ENCODE assay signal across 1 cellular context in the genomic region with DNA sequence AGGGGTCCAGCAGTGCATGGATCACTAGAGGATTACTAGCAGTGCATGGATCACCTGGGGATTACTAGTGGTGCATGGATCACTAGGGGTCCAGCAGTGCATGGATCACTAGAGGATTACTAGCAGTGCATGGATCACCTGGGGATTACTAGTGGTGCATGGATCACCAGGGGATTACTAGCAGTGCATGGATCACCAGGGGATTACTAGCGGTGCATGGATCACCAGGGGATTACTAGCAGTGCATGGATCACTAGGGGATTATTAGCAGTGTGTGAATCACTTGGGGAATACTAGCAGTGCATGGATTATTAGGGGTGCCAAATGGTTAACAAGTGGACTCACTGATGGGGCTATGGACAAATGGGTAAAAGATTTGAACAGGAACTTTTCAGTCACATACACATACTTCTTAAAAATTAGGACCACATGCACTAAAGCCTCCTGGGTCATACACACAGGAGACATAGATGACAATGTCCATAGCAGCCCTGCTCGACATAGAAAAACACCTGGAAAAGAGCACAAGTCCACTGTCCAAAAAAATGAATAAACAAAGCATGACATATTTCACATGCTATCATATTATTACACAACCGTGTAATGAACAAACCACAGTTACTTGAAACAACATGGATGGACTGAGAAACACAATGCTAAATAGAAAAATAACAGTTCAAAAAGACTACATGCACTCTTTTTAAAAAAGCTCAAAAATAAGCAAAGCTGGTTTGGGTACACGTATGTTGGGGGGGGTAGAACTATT.
A peak's percentile ranks its signal among the peaks of the same experiment; 100 is the strongest.
TF ChIP-seq lines count a peak whose summit lies in the region.

No MANE protein-coding gene starts in this region.

TF ChIP-seq in H1, 55 proteins besides CTCF, POLR2A, EP300 and RAD21:
- TF ChIP-seq CBX8 (IDR thresholded peaks at IDR 0.05; ENCODE audit: borderline replicate concordance, low read depth, low read length) (no peak), BRCA1 (IDR thresholded peaks at IDR 0.05; ENCODE audit: low read depth, low read length) (peak; percentile 81)
TF ChIP-seq in H1: peak in this region for 1.
